Comparison of ENCODE assay signal across 8 cellular contexts in the genomic region with DNA sequence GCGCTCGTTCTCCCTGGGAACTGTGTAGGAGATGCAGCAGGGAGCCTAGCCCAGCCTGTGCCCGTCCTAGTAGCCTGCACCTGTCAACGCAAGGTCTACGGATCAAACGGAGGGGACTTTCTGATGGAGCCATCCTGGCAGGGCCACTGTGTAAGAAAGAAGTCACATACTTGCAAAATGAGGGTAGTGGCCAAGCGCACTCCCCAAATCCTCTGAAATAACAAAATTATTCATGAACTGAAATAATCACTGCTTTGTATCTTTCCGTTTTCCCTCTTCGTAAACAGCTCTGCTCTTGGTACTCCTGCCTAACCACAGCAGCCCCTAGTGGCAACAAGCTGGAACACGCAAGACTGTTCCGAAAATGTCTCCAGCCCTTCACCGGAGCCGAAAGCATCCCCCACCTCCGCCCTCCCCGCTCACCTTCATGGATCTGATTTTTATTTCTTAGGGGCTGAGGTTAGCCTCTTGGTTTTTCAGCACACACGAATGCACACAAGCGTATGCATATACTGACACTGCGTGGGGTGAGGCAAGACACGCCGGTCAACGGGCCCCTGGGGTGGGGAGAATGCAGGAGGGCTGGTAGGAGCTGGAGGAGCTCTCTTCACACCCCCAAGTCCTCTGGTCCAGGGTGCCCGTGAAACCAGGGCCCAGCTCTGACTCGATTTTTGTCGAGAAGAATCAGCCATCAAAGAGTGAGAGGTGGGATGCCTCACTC.
DNase-seq lines count a peak whose midpoint lies in the region; ATAC-seq and TF ChIP-seq lines count a peak whose summit lies in the region.

No MANE protein-coding gene starts in this region.

- H3K27ac Mint-ChIP-seq in immature natural killer cell = no peak overlapping the region

- intact Hi-C loops in breast epithelium (cut with DNase I; ENCODE audit: low total_unique reads) (no loop called here), spleen (cut with DNase I; ENCODE audit: low total_unique reads) (no loop called here)

- H3K79me2 ChIP-seq in OCI-LY3 (ENCODE audit: low read length) = no peaks in the 10 kb centered on the region

- H3K4me2 ChIP-seq in OCI-LY3 (ENCODE audit: low read length) = no peak overlapping the region

- DNase-seq in BE2C (peak; percentile 51), HPDE6-E6E7 (ENCODE audit: extremely low spot score) (peak; percentile 46), breast epithelium (ENCODE audit: low spot score in 2 of 2) (peak in 1 of 2 donors; percentile 28), immature natural killer cell (peak in 2 of 3 donors; percentile 3 to 6), spleen (no peak), KG1 (lab: John Stamatoyannopoulos, UW) (no peak)

- H3K4me1 ChIP-seq in BE2C (no peaks in the 10 kb centered on the region), OCI-LY3 (ENCODE audit: low read length) (no peaks in the 10 kb centered on the region), breast epithelium (no peaks in the 10 kb centered on the region), spleen (peaks cover 0 to 24% (median 8%) of the 10 kb centered on the region in 6 donors)

- peaks cover 2 to 4% (median 2%) of the 10 kb centered on the region in 3 donors for H3K27me3 Mint-ChIP-seq in immature natural killer cell (ENCODE audit: low read depth in 3 of 3)

- H3K4me1 Mint-ChIP-seq in immature natural killer cell = no peaks in the 10 kb centered on the region

- no peak overlapping the region for H3K4me3 Mint-ChIP-seq in immature natural killer cell

- H2AFZ ChIP-seq in OCI-LY3 (ENCODE audit: low read depth, low read length) = no peak overlapping the region

- H3K4me3 ChIP-seq in BE2C (ENCODE audit: low read depth, low read length) = no peak overlapping the region
- no peak overlapping the region for H3K4me3 ChIP-seq in OCI-LY3 (ENCODE audit: low read length)
- peak overlapping the region in 1 of 3 donors; percentile 18 for H3K4me3 ChIP-seq in breast epithelium
- peak overlapping the region in 2 of 8 donors; percentile 8 to 46 for H3K4me3 ChIP-seq in spleen

- no peak overlapping the region for H3K9ac ChIP-seq in OCI-LY3 (ENCODE audit: low read length)

- TF ChIP-seq POLR2A in breast epithelium (IDR thresholded peaks at IDR 0.05) (no peak), spleen (IDR thresholded peaks at IDR 0.05) (no peak)

- ATAC-seq in GM18519 (IDR thresholded peaks at IDR 0.05; ENCODE audit: low FRiP score, unreplicated experiment) = peak; percentile 85

- H3K27me3 ChIP-seq in BE2C (peaks cover 7% of the 10 kb centered on the region; the same call in 1 of the 2 replicates), OCI-LY3 (ENCODE audit: low read depth, low read length) (peaks cover 47% of the 10 kb centered on the region), breast epithelium (no peaks in the 10 kb centered on the region), spleen (replicated peaks in 1 of 7) (peaks cover 0 to 27% (median 0%) of the 10 kb centered on the region in 7 donors)

- TF ChIP-seq CTCF in BE2C (IDR thresholded peaks at IDR 0.05; ENCODE audit: low read depth, low read length) (peak; percentile 92), OCI-LY3 (IDR thresholded peaks at IDR 0.05; ENCODE audit: low read depth, low read length) (peak; percentile 76), breast epithelium (IDR thresholded peaks at IDR 0.05) (peak in 2 of 3 donors; percentile 53 to 60), spleen (IDR thresholded peaks at IDR 0.05 in 8 of 11, conservative IDR thresholded peaks at IDR 0.05 in 3 of 11) (peak; percentile 22 to 76 (median 60))

- H3K27ac ChIP-seq in OCI-LY3 (ENCODE audit: low read length) = no peak overlapping the region
- no peak overlapping the region for H3K27ac ChIP-seq in breast epithelium
- peak overlapping the region in 5 of 8 donors; percentile 32 to 64 (median 48) for H3K27ac ChIP-seq in spleen

- no peaks in the 10 kb centered on the region for H3K36me3 Mint-ChIP-seq in immature natural killer cell

- 33 to 35% (median 34%) methylated on average over 24 of the region's 24 CpGs for WGBS in spleen, 5 donors

- H3K9me3 Mint-ChIP-seq in immature natural killer cell = peaks cover 0 to 2% (median 0%) of the 10 kb centered on the region in 6 donors

- H3K9me3 ChIP-seq in BE2C (no peaks in the 10 kb centered on the region), OCI-LY3 (ENCODE audit: insufficient read depth, low read length) (no peaks in the 10 kb centered on the region), breast epithelium (no peaks in the 10 kb centered on the region), spleen (no peaks in the 10 kb centered on the region)

- H3K36me3 ChIP-seq in BE2C (no peaks in the 10 kb centered on the region), OCI-LY3 (replicated peaks; ENCODE audit: low read depth, low read length) (no peaks in the 10 kb centered on the region), breast epithelium (no peaks in the 10 kb centered on the region), spleen (no peaks in the 10 kb centered on the region)

- H4K20me1 ChIP-seq in OCI-LY3 (ENCODE audit: insufficient read depth, low read length) = no peaks in the 10 kb centered on the region

Comparison
In these comparisons a context has a peak if more than half of its experiments do, and no peak if none do; other contexts are left out.
1. DNase-seq: peak in BE2C (single experiment), HPDE6-E6E7 (single experiment) and immature natural killer cell (2 of 3); none in spleen (single experiment) and KG1 (single experiment).
2. H3K27ac ChIP-seq: peak in spleen (5 of 8); none in OCI-LY3 (single experiment) and breast epithelium (0 of 2).
3. Peak in every context shown above with its lines, with median percentiles within 50 percentile points of each other: CTCF ChIP-seq.